ENCODE assay signal across 1 cellular context in genomic region chr1:171715813-171716251, GRCh38.
TF ChIP-seq lines count a peak whose summit lies in the region.

No MANE protein-coding gene starts in this region.

TF ChIP-seq in GM23338, 12 proteins besides CTCF, POLR2A, EP300 and RAD21 (continued from another document):
- TF ChIP-seq REST (IDR thresholded peaks at IDR 0.05; ENCODE audit: unreplicated experiment) (no peak), NANOG (IDR thresholded peaks at IDR 0.05; ENCODE audit: borderline replicate concordance) (no peak), CREB1 (CRISPR knock-in tag; IDR thresholded peaks at IDR 0.05; ENCODE audit: low read depth) (no peak)
